16 cellular contexts compared by ENCODE assay signal in the genomic region with DNA sequence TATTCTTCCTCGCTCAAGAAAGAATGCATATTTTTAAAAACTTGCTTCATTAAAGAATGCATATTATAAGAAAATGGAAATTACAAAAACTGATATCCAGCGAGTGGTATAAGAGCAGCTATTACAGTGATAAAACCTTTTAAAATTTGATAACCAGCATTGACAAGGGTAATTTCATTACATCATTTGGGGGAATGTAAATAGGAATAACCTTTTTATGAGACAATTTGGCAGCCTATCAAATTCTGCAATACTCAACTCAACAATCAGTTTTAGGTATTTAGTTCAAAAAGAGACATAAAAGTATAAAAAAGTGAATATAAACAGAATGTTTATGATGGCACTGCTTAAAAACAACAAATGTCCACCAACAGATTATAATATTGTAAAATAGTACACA. TPM values are rescaled to one million over a fixed set of nuclear protein-coding genes. Genes with fewer than 3 reads are reported as not detected.
DNase-seq lines count a peak whose midpoint lies in the region; ATAC-seq and TF ChIP-seq lines count a peak whose summit lies in the region.
"Had no signal": no experiment of that assay in that cellular context is flagged by ENCODE, and none has a peak within 500 bp of the region (broad histone marks: within the 10 kb centered on the region; RNA-seq: fewer than 3 reads in every experiment).

No MANE protein-coding gene starts in this region.

- H3K9me1 ChIP-seq in IMR-90 (ENCODE audit: insufficient read depth, low read length) = peaks cover 2% of the 10 kb centered on the region

- no peak overlapping the region for H4K5ac ChIP-seq in IMR-90 (ENCODE audit: low read depth, low read length)

- intact Hi-C loops in IMR-90 (cut with micrococcal nuclease) (no loop called here), left colon (cut with DNase I, micrococcal nuclease) (no loop called here), right lobe of liver (cut with DNase I) (no loop called here), vagina (cut with DNase I) (loop anchor here (10.0 kb wide), 1 partner anchor 136 kb away; no protein-coding TSS in a partner anchor)

- H3K9me3 ChIP-seq in HEK293 (ENCODE audit: control insufficient read depth, insufficient read depth, low read depth, low read length) = no peaks in the 10 kb centered on the region
- no peaks in the 10 kb centered on the region for H3K9me3 ChIP-seq in IMR-90 (ENCODE audit: control insufficient read depth, insufficient read depth, low read length)
- H3K9me3 ChIP-seq in right lobe of liver = no peaks in the 10 kb centered on the region
- no peaks in the 10 kb centered on the region for H3K9me3 ChIP-seq in GM23248 (ENCODE audit: low read depth)
- H3K9me3 ChIP-seq in vagina = no peaks in the 10 kb centered on the region
- H3K9me3 ChIP-seq: HAP-1 had no signal

- H3K79me1 ChIP-seq in IMR-90 (ENCODE audit: low read depth in 1 of 2, low read length in 2 of 2) = peaks cover 24 to 81% of the 10 kb centered on the region in 2 experiments

- H3K18ac ChIP-seq in IMR-90 (ENCODE audit: low read depth, low read length) = no peak overlapping the region

- no peak overlapping the region for H4K91ac ChIP-seq in IMR-90 (ENCODE audit: insufficient read depth, low read depth, low read length)

- no peaks in the 10 kb centered on the region for H3K9me2 ChIP-seq in GM23248 (ENCODE audit: insufficient read depth)

- no peak overlapping the region for H3K4me3 Mint-ChIP-seq in chondrocyte (ENCODE audit: unreplicated experiment)
- H3K4me3 Mint-ChIP-seq: CD4-positive, alpha-beta memory T cell had no signal

- in situ Hi-C loops in IMR-90 (cut with MboI; ENCODE audit: low sequenced_read_pairs) (no loop called here), GM23248 (cut with MboI) (no loop called here)

- H3K27ac Mint-ChIP-seq in chondrocyte (ENCODE audit: unreplicated experiment) = peak overlapping the region; percentile 27
- H3K27ac Mint-ChIP-seq: CD4-positive, alpha-beta memory T cell had no signal

- H3K4me3 ChIP-seq in HEK293 (ENCODE audit: low read depth, low read length) = no peak overlapping the region
- no peak overlapping the region for H3K4me3 ChIP-seq in IMR-90 (ENCODE audit: insufficient read depth, low read depth, low read length)
- H3K4me3 ChIP-seq in right lobe of liver = no peak overlapping the region
- no peak overlapping the region for H3K4me3 ChIP-seq in GM23248
- H3K4me3 ChIP-seq in vagina = no peak overlapping the region
- H3K4me3 ChIP-seq: HAP-1 had no signal

- no peak overlapping the region for H2BK5ac ChIP-seq in IMR-90 (ENCODE audit: low read depth, low read length, poor library complexity, severe bottlenecking)

- TF ChIP-seq POLR2A in IMR-90 (IDR thresholded peaks at IDR 0.05; ENCODE audit: low read depth, low read length) (no peak), right lobe of liver (IDR thresholded peaks at IDR 0.05) (no peak), vagina (IDR thresholded peaks at IDR 0.05) (no peak)

- no peaks in the 10 kb centered on the region for H3K9me3 Mint-ChIP-seq in chondrocyte (ENCODE audit: low read depth)
- H3K9me3 Mint-ChIP-seq: CD4-positive, alpha-beta memory T cell had no signal

- no peaks in the 10 kb centered on the region for H3K27me3 ChIP-seq in IMR-90 (ENCODE audit: control insufficient read depth, insufficient read depth, low read length)
- no peaks in the 10 kb centered on the region for H3K27me3 ChIP-seq in right lobe of liver
- no peaks in the 10 kb centered on the region for H3K27me3 ChIP-seq in GM23248 (replicated peaks; ENCODE audit: insufficient read depth)
- no peaks in the 10 kb centered on the region for H3K27me3 ChIP-seq in vagina

- DNase-seq in IMR-90 (peak; percentile 34), chondrocyte (ENCODE audit: low spot score) (no peak), left colon (no peak), right lobe of liver (no peak), GM23248 (no peak), vagina (ENCODE audit: extremely low spot score in 2 of 2) (no peak)
- DNase-seq: C1 segment of cervical spinal cord; Calu3; CD4-positive, alpha-beta memory T cell; COR-L47; DMS53; DMS79 treated with DMSO at 0.1 percent for 48 hours; GF-D8; GOT3 had no signal

- dilution Hi-C loops in IMR-90 (cut with HindIII; ENCODE audit: low sequenced_read_pairs, unreplicated experiment) = no loop called here

- no peaks in the 10 kb centered on the region for H3K27me3 Mint-ChIP-seq in chondrocyte (ENCODE audit: low read depth)
- H3K27me3 Mint-ChIP-seq: CD4-positive, alpha-beta memory T cell had no signal

- no peak overlapping the region for H3K23ac ChIP-seq in IMR-90 (ENCODE audit: low read depth, low read length)

- H3K79me2 ChIP-seq in GM23248 (ENCODE audit: insufficient read depth) = peaks cover 97% of the 10 kb centered on the region

- H3K4me1 ChIP-seq in HEK293 (ENCODE audit: control insufficient read depth, insufficient read depth, low read length) = peaks cover 4% of the 10 kb centered on the region
- peaks cover 5% of the 10 kb centered on the region; the same call in 1 of the 2 replicates for H3K4me1 ChIP-seq in IMR-90 (ENCODE audit: control insufficient read depth, insufficient read depth, low read length)
- peaks cover 0 to 10% (median 4%) of the 10 kb centered on the region in 4 donors for H3K4me1 ChIP-seq in right lobe of liver
- peaks cover 28% of the 10 kb centered on the region for H3K4me1 ChIP-seq in GM23248 (ENCODE audit: insufficient read depth)
- peaks cover 30% of the 10 kb centered on the region for H3K4me1 ChIP-seq in vagina
- H3K4me1 ChIP-seq: HAP-1 had no signal

- H2AFZ ChIP-seq in IMR-90 (replicated peaks; ENCODE audit: low read length, poor library complexity) = no peak overlapping the region
- H2AFZ ChIP-seq in GM23248 = no peak overlapping the region

- peaks cover 78% of the 10 kb centered on the region for H4K20me1 ChIP-seq in IMR-90 (ENCODE audit: insufficient read depth, low read length)
- peaks cover 34% of the 10 kb centered on the region for H4K20me1 ChIP-seq in GM23248 (ENCODE audit: insufficient read depth)

- no peak overlapping the region for H2BK20ac ChIP-seq in IMR-90 (ENCODE audit: low read depth, low read length)

- no peak overlapping the region for H2BK120ac ChIP-seq in IMR-90 (ENCODE audit: low read depth, low read length)

- H3K9ac ChIP-seq in IMR-90 (ENCODE audit: low read depth, low read length) (no peak overlapping the region), GM23248 (no peak overlapping the region)

- no peak overlapping the region for H3K4ac ChIP-seq in IMR-90 (ENCODE audit: low read depth, low read length)

- TF ChIP-seq RAD21 in IMR-90 (IDR thresholded peaks at IDR 0.05; ENCODE audit: low read length) = no peak

- no peak overlapping the region for H2AK9ac ChIP-seq in IMR-90 (replicated peaks; ENCODE audit: low read depth, low read length, poor library complexity)

- ATAC-seq in IMR-90 (ENCODE audit: low read depth) = no peak
- peak; percentile 59 for ATAC-seq in left colon
- ATAC-seq in right lobe of liver = no peak

- no CpG with 5 or more reads among the region's 2 CpGs for WGBS in IMR-90 (ENCODE audit: extremely low coverage in 2 of 2, insufficient read length in 1 of 2), 2 experiments
- WGBS in right lobe of liver (ENCODE audit: insufficient coverage, low coverage, low lambda C conversion rate, missing lambda C conversion rate) = 63% methylated on average over 2 of the region's 2 CpGs
- WGBS in GM23248 (ENCODE audit: low coverage in 1 of 2, low lambda C conversion rate in 2 of 2, missing lambda C conversion rate in 2 of 2), 2 experiments = 96 to 99% methylated on average over 2 of the region's 2 CpGs

- H3K56ac ChIP-seq in IMR-90 (ENCODE audit: extremely low read depth, insufficient read depth, low read length) = no peak overlapping the region

- no peak for TF ChIP-seq CTCF in HEK293 (tag by site-specific recombination; IDR thresholded peaks at IDR 0.05)
- no peak for TF ChIP-seq CTCF in IMR-90 (conservative IDR thresholded peaks at IDR 0.05; ENCODE audit: low read depth, low read length)
- TF ChIP-seq CTCF in chondrocyte (IDR thresholded peaks at IDR 0.05) = no peak
- no peak for TF ChIP-seq CTCF in right lobe of liver (IDR thresholded peaks at IDR 0.05)
- no peak for TF ChIP-seq CTCF in vagina (IDR thresholded peaks at IDR 0.05)

- H2BK15ac ChIP-seq in IMR-90 (ENCODE audit: low read depth, low read length) = no peak overlapping the region

- peaks cover 1% of the 10 kb centered on the region for H3K36me3 Mint-ChIP-seq in chondrocyte (ENCODE audit: low read depth)

- no peak overlapping the region for H3K14ac ChIP-seq in IMR-90 (replicated peaks; ENCODE audit: low read depth, low read length)

- H3K27ac ChIP-seq in HEK293 (ENCODE audit: extremely low read depth, low read depth, low read length) (no peak overlapping the region), IMR-90 (ENCODE audit: insufficient read depth, low read length) (no peak overlapping the region), right lobe of liver (no peak overlapping the region), GM23248 (no peak overlapping the region), vagina (no peak overlapping the region)

- H3K4me1 Mint-ChIP-seq in chondrocyte (ENCODE audit: low read depth) = peaks cover 47% of the 10 kb centered on the region

- BruUV-seq in IMR-90 (replicated peaks; lab: Mats Ljungman, UMichigan) = no TSS peak

- peaks cover 22% of the 10 kb centered on the region for H3F3A ChIP-seq in GM23248 (ENCODE audit: insufficient read depth)

- H3K4me2 ChIP-seq in IMR-90 (ENCODE audit: low read depth, low read length) = no peak overlapping the region
- no peak overlapping the region for H3K4me2 ChIP-seq in GM23248 (ENCODE audit: unreplicated experiment)

- CTCF ChIA-PET in HEK293 (lab: Yijun Ruan, JAX) (interaction anchor here (0.7 to 2.3 kb wide), 3 partner anchors 9 to 145 kb away, joined by 3 to 9 read pairs (median 7); no protein-coding TSS in a partner anchor), IMR-90 (lab: Yijun Ruan, JAX) (interaction anchor here (1.1 kb wide), 1 partner anchor 9 kb away, joined by 4 read pairs; no protein-coding TSS in a partner anchor)

- H2AK5ac ChIP-seq in IMR-90 (ENCODE audit: low read depth, low read length) = no peak overlapping the region

- H4K8ac ChIP-seq in IMR-90 (ENCODE audit: low read depth in 2 of 2, low read length in 2 of 2) = no peak overlapping the region

- H3K36me3 ChIP-seq in HEK293 (ENCODE audit: control insufficient read depth in 2 of 2, insufficient read depth in 1 of 2, low read length in 2 of 2) = no peaks in the 10 kb centered on the region
- H3K36me3 ChIP-seq in IMR-90 (ENCODE audit: control insufficient read depth, insufficient read depth, low read length) = peaks cover 4% of the 10 kb centered on the region; the same call in 1 of the 2 replicates
- H3K36me3 ChIP-seq in right lobe of liver = no peaks in the 10 kb centered on the region
- H3K36me3 ChIP-seq in GM23248 (ENCODE audit: low read depth) = no peaks in the 10 kb centered on the region
- no peaks in the 10 kb centered on the region for H3K36me3 ChIP-seq in vagina
- H3K36me3 ChIP-seq: HAP-1 had no signal

- POLR2A ChIA-PET in HEK293 (lab: Yijun Ruan, JAX) (no interaction called here), IMR-90 (lab: Charles Lee; ENCODE audit: unreplicated experiment) (no interaction called here)

RNA-seq across cellular contexts. Expression of a gene that starts 35.4 kb away (rescaled TPM):
- total RNA-seq in IMR-90 (2012; rRNA removed) = 80.5 and 87.8 TPM in 2 replicates
- polyA plus RNA-seq in IMR-90 (2012; rRNA removed) = 216 and 229 TPM in 2 replicates
- polyA plus RNA-seq in IMR-90 (2012; cell fraction: cytosol; rRNA removed) = 110 and 154 TPM in 2 replicates
- 236 and 307 TPM in 2 replicates for polyA plus RNA-seq in IMR-90 (2012; cell fraction: nucleus; rRNA removed; ENCODE audit: low replicate concordance)
- 376 to 414 TPM (median 401 TPM) in 3 replicates for total RNA-seq in chondrocyte
- 100 to 1,000 TPM; 109 to 114 TPM for total RNA-seq in left colon
- total RNA-seq in right lobe of liver = 10 to 100 TPM; 59.1 to 94.9 (median 66.2) TPM
- 121 and 132 TPM in 2 replicates for total RNA-seq in GM23248 (2014; rRNA removed; shearing (Covaris generic))
- 235 and 253 TPM in 2 replicates for polyA plus RNA-seq in GM23248 (2016; fragmentation: Nextera tagmentation; extraction: Ambion mirVana)
- total RNA-seq in vagina = 142 TPM
